Comparison of ENCODE assay signal across 8 cellular contexts in the genomic region with DNA sequence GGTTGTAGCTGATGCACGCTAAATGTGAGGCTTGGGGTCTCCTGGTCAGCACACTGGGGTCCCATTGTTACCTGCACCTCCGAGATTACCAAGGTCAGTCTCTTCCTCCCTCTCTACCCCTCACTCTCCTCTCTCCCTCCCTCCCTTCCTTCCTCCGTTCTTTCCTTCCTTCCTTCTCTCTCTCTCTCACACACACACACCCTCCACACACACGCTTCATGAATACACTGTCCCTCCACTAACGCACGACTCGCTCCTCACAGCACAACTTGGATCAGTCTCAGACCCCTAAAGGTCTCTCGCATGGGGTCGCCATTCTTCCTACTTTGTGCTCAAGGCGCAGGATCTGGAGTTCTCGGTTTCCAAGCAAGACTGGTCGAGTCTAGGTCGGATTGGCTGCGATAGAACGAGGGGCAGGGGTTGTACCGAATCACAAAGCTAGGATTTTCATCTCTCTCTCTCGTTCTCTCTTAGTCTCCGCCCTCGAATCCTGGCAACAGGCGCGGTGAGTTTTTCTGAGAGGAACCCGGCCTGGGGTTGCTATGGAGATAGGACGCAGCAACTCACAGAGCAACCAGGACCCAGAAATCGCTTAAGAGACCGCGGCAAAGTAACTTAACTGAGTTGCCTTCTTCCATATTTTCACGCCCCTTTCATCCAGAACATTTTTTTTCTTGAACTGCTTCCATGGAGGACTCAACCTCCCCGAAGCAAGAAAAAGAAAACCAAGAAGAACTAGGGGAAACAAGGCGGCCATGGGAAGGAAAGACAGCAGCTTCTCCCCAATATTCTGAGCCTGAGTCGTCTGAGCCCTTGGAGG. TPM values are rescaled to one million over a fixed set of nuclear protein-coding genes. Genes with fewer than 3 reads are reported as not detected.
DNase-seq lines count a peak whose midpoint lies in the region; ATAC-seq and TF ChIP-seq lines count a peak whose summit lies in the region.

Gene RSPH4A (plus strand): TSS at position 543 of the 820 bp plus-strand sequence. CDS start 145 bp downstream, at position 688.

- intact Hi-C loops in left lung (cut with DNase I) = no loop called here

- TF ChIP-seq CTCF in left lung (IDR thresholded peaks at IDR 0.05) = no peak

- H3K9me3 Mint-ChIP-seq in activated CD4-positive, alpha-beta T cell treated with anti-CD3 and anti-CD28 coated beads, Interleukin-2, amount 10 ng/mL, durations not matched to agents 7 days and 5 days = no peaks in the 10 kb centered on the region

- H3K27me3 ChIP-seq in left lung = peaks cover 0 to 22% of the 10 kb centered on the region in 2 donors

- no peaks in the 10 kb centered on the region for H3K36me3 ChIP-seq in left lung

- H3K4me1 Mint-ChIP-seq in activated CD4-positive, alpha-beta T cell treated with anti-CD3 and anti-CD28 coated beads, Interleukin-2, amount 10 ng/mL, durations not matched to agents 7 days and 5 days = peaks cover 13% of the 10 kb centered on the region

- peaks cover 0 to 8% of the 10 kb centered on the region in 2 donors for H3K4me1 ChIP-seq in left lung

- peak; percentile 99 for ATAC-seq in HG03442 (IDR thresholded peaks at IDR 0.05; ENCODE audit: unreplicated experiment)
- ATAC-seq in left lung = peak; percentile 100

- H3K4me3 Mint-ChIP-seq in activated CD4-positive, alpha-beta T cell treated with anti-CD3 and anti-CD28 coated beads, Interleukin-2, amount 10 ng/mL, durations not matched to agents 7 days and 5 days = peak within 1 kb of the TSS; percentile 77

- no peaks in the 10 kb centered on the region for H3K36me3 Mint-ChIP-seq in activated CD4-positive, alpha-beta T cell treated with anti-CD3 and anti-CD28 coated beads, Interleukin-2, amount 10 ng/mL, durations not matched to agents 7 days and 5 days (ENCODE audit: low read depth)

- POLR2A ChIA-PET in activated CD4-positive, alpha-beta T cell treated with anti-CD3 and anti-CD28 coated beads, Interleukin-2, amount 10 ng/mL, durations not matched to agents 7 days and 5 days (lab: Charles Lee) = no interaction called here

- CTCF ChIA-PET in activated CD4-positive, alpha-beta T cell treated with anti-CD3 and anti-CD28 coated beads, Interleukin-2, amount 10 ng/mL, durations not matched to agents 7 days and 5 days (lab: Charles Lee) = interaction anchor here (0.8 kb wide), 2 partner anchors 12 to 13 kb away, joined by 3 to 5 read pairs; no protein-coding TSS in a partner anchor

- no peak within 1 kb of the TSS for H3K27ac ChIP-seq in left lung

- no peaks in the 10 kb centered on the region for H3K9me3 ChIP-seq in left lung

- peaks cover 44% of the 10 kb centered on the region for H3K27me3 Mint-ChIP-seq in activated CD4-positive, alpha-beta T cell treated with anti-CD3 and anti-CD28 coated beads, Interleukin-2, amount 10 ng/mL, durations not matched to agents 7 days and 5 days

- DNase-seq in AG20443 (ENCODE audit: low spot score) (peak; percentile 96), GM19240 (ENCODE audit: insufficient read length, low spot score) (peak; percentile 72), NCI-H510A (lab: John Stamatoyannopoulos, UW) (peak; percentile 75), dermis microvascular lymphatic vessel endothelial cell (ENCODE audit: low read depth in 2 of 2) (peak; percentile 85 to 95), left lung (peak; percentile 86 to 93)
- peak; percentile 83 for DNase-seq in activated CD4-positive, alpha-beta T cell treated with anti-CD3 and anti-CD28 coated beads, Interleukin-2, amount 10 ng/mL, durations not matched to agents 7 days and 5 days
- DNase-seq in stimulated activated CD4-positive, alpha-beta T cell treated with anti-CD3 and anti-CD28 coated beads, Interleukin-2, amount 100 ng/mL, for 4 hours (ENCODE audit: low read depth) = peak; percentile 18

- peak within 1 kb of the TSS; percentile 35 to 37 for H3K4me3 ChIP-seq in left lung

- no peak within 1 kb of the TSS for H3K27ac Mint-ChIP-seq in activated CD4-positive, alpha-beta T cell treated with anti-CD3 and anti-CD28 coated beads, Interleukin-2, amount 10 ng/mL, durations not matched to agents 7 days and 5 days

RNA-seq across cellular contexts. Expression of gene RSPH4A, which starts in this region (rescaled TPM):
- total RNA-seq in activated CD4-positive, alpha-beta T cell treated with anti-CD3 and anti-CD28 coated beads, Interleukin-2, amount 10 ng/mL, durations not matched to agents 7 days and 5 days = under 1 TPM; 0.15 to 0.19 TPM
- total RNA-seq in dermis microvascular lymphatic vessel endothelial cell (0.51 and 0.89 TPM in 2 replicates), left lung (1 to 10 TPM in 1 of 2 donors, under 1 TPM in 1; 0.15 to 5.1 TPM)

Comparison
In these comparisons a context has a peak if more than half of its experiments do, and no peak if none do; other contexts are left out.
1. Peak in DNase-seq in activated CD4-positive, alpha-beta T cell treated with anti-CD3 and anti-CD28 coated beads, Interleukin-2, amount 10 ng/mL, durations not matched to agents 7 days and 5 days; RNA of the gene not detected or under 1 TPM.
2. Peak in DNase-seq in dermis microvascular lymphatic vessel endothelial cell; RNA of the gene not detected or under 1 TPM.
3. DNase-seq: peak in every context shown above with its lines; median percentile 96 in AG20443; 90 in dermis microvascular lymphatic vessel endothelial cell; 90 in left lung; 83 in activated CD4-positive, alpha-beta T cell treated with anti-CD3 and anti-CD28 coated beads, Interleukin-2, amount 10 ng/mL, durations not matched to agents 7 days and 5 days; 75 in NCI-H510A; 72 in GM19240; 18 in stimulated activated CD4-positive, alpha-beta T cell treated with anti-CD3 and anti-CD28 coated beads, Interleukin-2, amount 100 ng/mL, for 4 hours.